In the genomic region with DNA sequence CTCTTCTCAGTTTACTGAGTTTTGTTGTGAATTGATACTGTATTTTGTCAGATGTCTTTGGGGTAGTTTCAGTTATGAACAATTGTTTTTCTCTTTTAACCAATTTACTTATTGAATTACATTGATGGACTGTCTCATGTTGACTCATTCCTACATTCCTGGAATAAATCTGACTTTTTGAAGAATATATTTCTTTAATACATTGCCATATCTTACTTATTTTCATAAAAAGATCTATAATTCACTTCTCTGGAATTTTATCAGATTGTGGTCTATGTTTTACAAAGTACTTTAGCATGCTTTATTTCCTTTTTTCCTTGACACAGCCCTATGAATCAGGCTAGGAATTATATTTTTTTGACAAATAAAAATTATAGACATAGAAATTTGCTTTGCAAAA, we compare ENCODE assay signal across 1 cellular context.
TF ChIP-seq lines count a peak whose summit lies in the region.

No MANE protein-coding gene starts in this region.

TF ChIP-seq in SK-N-SH treated with all-trans-retinoic acid at 6 μM for 48 hours, 23 proteins besides CTCF, POLR2A, EP300 and RAD21 (continued from another document):
- TF ChIP-seq, protein P1, sequence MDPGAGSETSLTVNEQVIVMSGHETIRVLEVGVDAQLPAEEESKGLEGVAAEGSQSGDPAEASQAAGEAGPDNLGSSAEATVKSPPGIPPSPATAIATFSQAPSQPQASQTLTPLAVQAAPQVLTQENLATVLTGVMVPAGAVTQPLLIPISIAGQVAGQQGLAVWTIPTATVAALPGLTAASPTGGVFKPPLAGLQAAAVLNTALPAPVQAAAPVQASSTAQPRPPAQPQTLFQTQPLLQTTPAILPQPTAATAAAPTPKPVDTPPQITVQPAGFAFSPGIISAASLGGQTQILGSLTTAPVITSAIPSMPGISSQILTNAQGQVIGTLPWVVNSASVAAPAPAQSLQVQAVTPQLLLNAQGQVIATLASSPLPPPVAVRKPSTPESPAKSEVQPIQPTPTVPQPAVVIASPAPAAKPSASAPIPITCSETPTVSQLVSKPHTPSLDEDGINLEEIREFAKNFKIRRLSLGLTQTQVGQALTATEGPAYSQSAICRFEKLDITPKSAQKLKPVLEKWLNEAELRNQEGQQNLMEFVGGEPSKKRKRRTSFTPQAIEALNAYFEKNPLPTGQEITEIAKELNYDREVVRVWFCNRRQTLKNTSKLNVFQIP (CRISPR knock-in tag; IDR thresholded peaks at IDR 0.05; ENCODE audit: borderline replicate concordance, low read depth) = peak; percentile 83; the same call in 1 of the 2 replicates
- TF ChIP-seq ZNF70 (CRISPR knock-in tag; IDR thresholded peaks at IDR 0.05) = no peak
- TF ChIP-seq, protein P2, sequence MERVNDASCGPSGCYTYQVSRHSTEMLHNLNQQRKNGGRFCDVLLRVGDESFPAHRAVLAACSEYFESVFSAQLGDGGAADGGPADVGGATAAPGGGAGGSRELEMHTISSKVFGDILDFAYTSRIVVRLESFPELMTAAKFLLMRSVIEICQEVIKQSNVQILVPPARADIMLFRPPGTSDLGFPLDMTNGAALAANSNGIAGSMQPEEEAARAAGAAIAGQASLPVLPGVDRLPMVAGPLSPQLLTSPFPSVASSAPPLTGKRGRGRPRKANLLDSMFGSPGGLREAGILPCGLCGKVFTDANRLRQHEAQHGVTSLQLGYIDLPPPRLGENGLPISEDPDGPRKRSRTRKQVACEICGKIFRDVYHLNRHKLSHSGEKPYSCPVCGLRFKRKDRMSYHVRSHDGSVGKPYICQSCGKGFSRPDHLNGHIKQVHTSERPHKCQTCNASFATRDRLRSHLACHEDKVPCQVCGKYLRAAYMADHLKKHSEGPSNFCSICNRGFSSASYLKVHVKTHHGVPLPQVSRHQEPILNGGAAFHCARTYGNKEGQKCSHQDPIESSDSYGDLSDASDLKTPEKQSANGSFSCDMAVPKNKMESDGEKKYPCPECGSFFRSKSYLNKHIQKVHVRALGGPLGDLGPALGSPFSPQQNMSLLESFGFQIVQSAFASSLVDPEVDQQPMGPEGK (CRISPR knock-in tag; IDR thresholded peaks at IDR 0.05; ENCODE audit: borderline replicate concordance) = no peak; the same call in 1 of the 2 replicates
- no peak for TF ChIP-seq GLIS3 (CRISPR knock-in tag; IDR thresholded peaks at IDR 0.05)
- TF ChIP-seq TOX (CRISPR knock-in tag; IDR thresholded peaks at IDR 0.05; ENCODE audit: borderline replicate concordance) = peak; percentile 97
- TF ChIP-seq ARNTL (CRISPR knock-in tag; IDR thresholded peaks at IDR 0.05; ENCODE audit: borderline replicate concordance, low read depth) = no peak
